ENCODE assay signal across 23 cellular contexts in genomic region chr2:177842243-177842642, GRCh38.
DNase-seq lines count a peak whose midpoint lies in the region; ATAC-seq, FAIRE-seq and TF ChIP-seq lines count a peak whose summit lies in the region.
"Had no signal": no experiment of that assay in that cellular context is flagged by ENCODE, and none has a peak within 500 bp of the region (broad histone marks: within the 10 kb centered on the region; RNA-seq: fewer than 3 reads in every experiment).

No MANE protein-coding gene starts in this region.

- H3K27ac ChIP-seq in colonic mucosa (no peak overlapping the region), small intestine (ENCODE audit: low read depth in 1 of 2, low read length in 1 of 2) (no peak overlapping the region)
- H3K27ac ChIP-seq: BLaER1 had no signal

- no peak for TF ChIP-seq CTCF in colonic mucosa (IDR thresholded peaks at IDR 0.05)
- TF ChIP-seq CTCF in mucosa of descending colon (IDR thresholded peaks at IDR 0.05) = no peak

- H3K27me3 ChIP-seq in colonic mucosa (no peaks in the 10 kb centered on the region), small intestine (ENCODE audit: control insufficient read depth in 2 of 2, insufficient read depth in 2 of 2, low read length in 2 of 2) (no peaks in the 10 kb centered on the region)
- H3K27me3 ChIP-seq: BE2C, BLaER1 had no signal

- H3K9me3 ChIP-seq in colonic mucosa (no peaks in the 10 kb centered on the region), mucosa of descending colon (no peaks in the 10 kb centered on the region), small intestine (ENCODE audit: control insufficient read depth, low read depth) (no peaks in the 10 kb centered on the region)
- H3K9me3 ChIP-seq: BE2C had no signal

- H3K4me3 ChIP-seq in colonic mucosa (no peak overlapping the region), mucosa of descending colon (no peak overlapping the region), small intestine (ENCODE audit: low read depth in 1 of 2, low read length in 2 of 2) (no peak overlapping the region)
- H3K4me3 ChIP-seq: BLaER1 had no signal

- ATAC-seq in mucosa of descending colon (peak; percentile 79), GM19397 (IDR thresholded peaks at IDR 0.05; ENCODE audit: unreplicated experiment) (no peak)

- intact Hi-C loops in colonic mucosa (cut with DNase I) = no loop called here
- intact Hi-C loops in mucosa of descending colon (cut with DNase I, micrococcal nuclease) = no loop called here

- H3K36me3 ChIP-seq in colonic mucosa (no peaks in the 10 kb centered on the region), mucosa of descending colon (ENCODE audit: low read depth) (no peaks in the 10 kb centered on the region), small intestine (ENCODE audit: control insufficient read depth in 2 of 2, insufficient read depth in 2 of 2, low read length in 2 of 2) (no peaks in the 10 kb centered on the region)
- H3K36me3 ChIP-seq: BE2C, BLaER1 had no signal

- H3K4me1 ChIP-seq in colonic mucosa = no peaks in the 10 kb centered on the region
- H3K4me1 ChIP-seq in mucosa of descending colon (ENCODE audit: low read depth) = peaks cover 6% of the 10 kb centered on the region
- no peaks in the 10 kb centered on the region for H3K4me1 ChIP-seq in small intestine (ENCODE audit: control insufficient read depth in 2 of 2, insufficient read depth in 1 of 2, low read depth in 1 of 2, low read length in 1 of 2)
- H3K4me1 ChIP-seq: BE2C, BLaER1, Caco-2 had no signal

- WGBS in small intestine, 3 donors = 14 to 49% (median 25%) methylated on average over 3 of the region's 3 CpGs

- FAIRE-seq in small intestine (lab: Jason Lieb, UNC) = no peak
- FAIRE-seq: A204.1, D721Med, G401.6, GM12891, GM19239 had no signal

- DNase-seq in colonic mucosa (peak; percentile 21), mucosa of descending colon (peak in 1 of 3 donors; percentile 5), small intestine (peak; percentile 15), COR-L47 (lab: John Stamatoyannopoulos, UW) (no peak)
- DNase-seq in stimulated activated CD4-positive, alpha-beta T cell treated with anti-CD3 and anti-CD28 coated beads, Interleukin-1b, Interleukin-23, amount 100 ng/mL, for 48 hours = no peak
- DNase-seq: 8988T; ACHN; BE2C; C1 segment of cervical spinal cord; Caco-2; Calu3; CD4-positive, alpha-beta memory T cell; CD4-positive, CD25-positive, alpha-beta regulatory T cell; CD8-positive, alpha-beta memory T cell; DMS79 treated with DMSO at 0.1 percent for 48 hours; GF-D8 had no signal

- H3K9ac ChIP-seq in colonic mucosa (ENCODE audit: low read depth in 2 of 2, low read length in 2 of 2) = no peak overlapping the region
- H3K9ac ChIP-seq: BLaER1 had no signal

Comparison
In these comparisons a context has a peak if more than half of its experiments do, and no peak if none do; other contexts are left out.
1. DNase-seq: peak in colonic mucosa (single experiment) and small intestine (single experiment); none in stimulated activated CD4-positive, alpha-beta T cell treated with anti-CD3 and anti-CD28 coated beads, Interleukin-1b, Interleukin-23, amount 100 ng/mL, for 48 hours (single experiment) and COR-L47 (single experiment).